Comparison of ENCODE assay signal across 9 cellular contexts in the genomic region with DNA sequence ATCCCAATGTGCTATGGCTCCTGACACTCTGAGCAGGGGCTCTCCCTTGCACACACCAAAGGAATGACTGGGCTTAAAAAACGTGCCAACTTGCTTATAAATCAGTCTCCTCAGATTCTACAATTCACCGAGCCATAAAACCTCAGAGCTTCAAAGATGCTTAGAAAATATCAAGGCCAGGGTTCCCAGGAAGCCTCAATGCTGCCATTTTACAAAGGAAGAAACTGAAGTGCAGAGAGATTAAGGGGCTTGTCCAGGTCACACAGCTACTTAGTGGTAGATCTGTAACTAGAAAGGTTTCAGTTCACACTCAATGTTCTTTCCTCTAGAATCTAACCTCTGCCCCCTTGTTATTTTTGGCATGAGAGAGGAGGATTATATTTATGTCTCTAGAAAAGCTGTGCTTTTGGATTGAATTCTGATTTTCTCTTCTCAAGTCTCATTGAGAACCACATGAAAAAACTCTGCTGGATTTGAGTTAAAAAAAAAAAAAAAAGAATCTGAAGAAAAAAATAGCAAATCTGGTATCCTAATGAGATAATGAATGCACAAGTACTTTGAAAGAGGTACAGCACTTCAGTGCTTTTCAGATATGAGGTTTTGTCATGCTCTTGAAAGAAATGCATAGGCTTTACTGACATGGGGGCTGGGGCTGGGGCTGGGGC. TPM values are rescaled to one million over a fixed set of nuclear protein-coding genes. Genes with fewer than 3 reads are reported as not detected.
DNase-seq lines count a peak whose midpoint lies in the region; ATAC-seq and TF ChIP-seq lines count a peak whose summit lies in the region.
"Had no signal": no experiment of that assay in that cellular context is flagged by ENCODE, and none has a peak within 500 bp of the region (broad histone marks: within the 10 kb centered on the region; RNA-seq: fewer than 3 reads in every experiment).

No MANE protein-coding gene starts in this region.

- no peak overlapping the region for H3K27ac ChIP-seq in foreskin keratinocyte

- no peaks in the 10 kb centered on the region for H3K4me1 ChIP-seq in foreskin keratinocyte

- no peak for TF ChIP-seq CTCF in foreskin keratinocyte (conservative IDR thresholded peaks at IDR 0.05)

- ATAC-seq in GM18858 (IDR thresholded peaks at IDR 0.05; ENCODE audit: unreplicated experiment) (peak; percentile 39), GM21423 (IDR thresholded peaks at IDR 0.05; ENCODE audit: unreplicated experiment) (peak; percentile 45), HG03175 (IDR thresholded peaks at IDR 0.05; ENCODE audit: unreplicated experiment) (peak; percentile 46), foreskin keratinocyte (no peak)

- H3K27me3 ChIP-seq in foreskin keratinocyte = peaks cover 44% of the 10 kb centered on the region

- peak; percentile 8 for DNase-seq in iris pigment epithelial cell (ENCODE audit: low read depth)
- DNase-seq in posterior cingulate gyrus = no peak
- DNase-seq in NCI-H1092 treated with DMSO at 0.1 percent for 48 hours (lab: John Stamatoyannopoulos, UW) = no peak
- no peak for DNase-seq in foreskin keratinocyte
- DNase-seq: Karpas-422; stimulated activated CD4-positive, alpha-beta T cell treated with anti-CD3 and anti-CD28 coated beads, Interleukin-4, amount 100 ng/mL, for 4 hours had no signal

- intact Hi-C loops in posterior cingulate gyrus (cut with DNase I) = no loop called here

RNA-seq across cellular contexts. Expression of a gene that starts 22.3 kb away (rescaled TPM):
- total RNA-seq in foreskin keratinocyte = 1.4 and 4.5 TPM in 2 replicates
- polyA plus RNA-seq in foreskin keratinocyte = 1.6 and 4.5 TPM in 2 replicates
